Comparison of ENCODE assay signal across 11 cellular contexts in the genomic region with DNA sequence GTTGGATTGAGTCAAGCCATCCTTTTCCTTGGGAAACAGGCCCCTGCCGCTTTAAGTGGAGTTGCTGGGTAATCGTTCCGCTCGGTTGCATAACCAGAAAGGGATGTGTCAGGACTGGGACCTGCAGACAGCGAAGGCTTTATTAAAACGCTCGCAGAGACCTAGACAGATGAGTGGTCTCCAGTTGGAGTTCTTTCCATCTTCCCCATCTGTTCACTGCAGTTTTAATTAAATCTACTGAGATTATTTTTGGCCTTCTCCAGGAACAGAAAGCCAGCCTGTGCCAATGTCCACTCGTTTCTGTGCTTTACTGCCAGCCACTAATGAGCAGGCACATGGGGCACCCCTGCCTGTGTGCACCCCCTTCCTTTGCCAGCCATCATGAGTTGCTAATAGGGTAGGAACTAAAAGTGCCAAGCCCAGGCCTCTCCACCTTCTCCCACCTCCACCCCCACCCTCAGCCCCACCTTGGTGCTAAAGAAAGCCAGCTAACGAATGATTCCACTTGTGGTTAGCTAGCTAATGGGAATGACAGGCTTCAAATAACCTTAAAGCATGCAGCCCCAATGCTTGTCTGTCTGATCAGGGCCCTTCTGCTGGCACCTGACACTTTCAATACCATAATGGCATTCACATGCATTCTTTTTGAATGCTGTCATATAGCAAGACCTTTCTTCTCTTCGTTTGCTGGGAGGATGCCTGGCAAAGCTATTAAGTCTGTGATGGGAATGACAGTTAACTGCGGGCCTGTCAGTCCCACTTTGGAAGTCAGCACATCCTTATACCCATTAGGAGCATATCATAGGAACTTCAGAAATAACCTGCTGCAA.
DNase-seq lines count a peak whose midpoint lies in the region; ATAC-seq and TF ChIP-seq lines count a peak whose summit lies in the region.
"Had no signal": no experiment of that assay in that cellular context is flagged by ENCODE, and none has a peak within 500 bp of the region (broad histone marks: within the 10 kb centered on the region; RNA-seq: fewer than 3 reads in every experiment).

No MANE protein-coding gene starts in this region.

- H3K4me3 Mint-ChIP-seq in neural crest cell = peak overlapping the region; percentile 42
- H3K4me3 Mint-ChIP-seq: activated naive CD8-positive, alpha-beta T cell treated with anti-CD3 and anti-CD28 coated beads, Interleukin-2, amount 50 U/mL, for 24 hours had no signal

- TF ChIP-seq POLR2A in uterus (IDR thresholded peaks at IDR 0.05) = no peak

- 71 to 74% methylated on average over 11 of the region's 11 CpGs for WGBS in GM23248 (ENCODE audit: low coverage in 1 of 2, low lambda C conversion rate in 2 of 2, missing lambda C conversion rate in 2 of 2), 2 experiments

- no peak overlapping the region for H3K27ac Mint-ChIP-seq in neural crest cell (ENCODE audit: unreplicated experiment)
- H3K27ac Mint-ChIP-seq: activated naive CD8-positive, alpha-beta T cell treated with anti-CD3 and anti-CD28 coated beads, Interleukin-2, amount 50 U/mL, for 24 hours had no signal

- H3K4me1 ChIP-seq in GM23248 (ENCODE audit: insufficient read depth) = no peaks in the 10 kb centered on the region
- H3K4me1 ChIP-seq in uterus = no peaks in the 10 kb centered on the region

- no peaks in the 10 kb centered on the region for H3K27me3 ChIP-seq in GM23248 (replicated peaks; ENCODE audit: insufficient read depth)
- H3K27me3 ChIP-seq in dorsolateral prefrontal cortex = no peaks in the 10 kb centered on the region
- H3K27me3 ChIP-seq in uterus = no peaks in the 10 kb centered on the region

- H3K9me3 Mint-ChIP-seq in neural crest cell = no peaks in the 10 kb centered on the region

- H3K79me2 ChIP-seq in GM23248 (ENCODE audit: insufficient read depth) = no peaks in the 10 kb centered on the region

- H3K9me3 ChIP-seq in GM23248 (ENCODE audit: low read depth) (no peaks in the 10 kb centered on the region), uterus (no peaks in the 10 kb centered on the region)
- H3K9me3 ChIP-seq: Caco-2 had no signal

- no peak overlapping the region for H2AFZ ChIP-seq in GM23248

- peaks cover 4% of the 10 kb centered on the region for H3K36me3 Mint-ChIP-seq in neural crest cell (ENCODE audit: low read depth)

- no peaks in the 10 kb centered on the region for H3K9me2 ChIP-seq in GM23248 (ENCODE audit: insufficient read depth)

- in situ Hi-C loops in GM23248 (cut with MboI) = no loop called here

- TF ChIP-seq CTCF in dorsolateral prefrontal cortex (IDR thresholded peaks at IDR 0.05 in 54 of 56, conservative IDR thresholded peaks at IDR 0.05 in 2 of 56; ENCODE audit: low read depth in 1 of 56, partially characterized antibody in 56 of 56) (no peak), neural crest cell (conservative IDR thresholded peaks at IDR 0.05) (no peak), uterus (IDR thresholded peaks at IDR 0.05) (no peak)

- no peak overlapping the region for H3K4me2 ChIP-seq in GM23248 (ENCODE audit: unreplicated experiment)

- intact Hi-C loops in dorsolateral prefrontal cortex (cut with DNase I) = no loop called here
- intact Hi-C loops in uterus (cut with DNase I; ENCODE audit: low total_unique reads) = no loop called here
- intact Hi-C loops in left colon (cut with DNase I, micrococcal nuclease) = no loop called here

- no peak overlapping the region for H3K9ac ChIP-seq in GM23248

- no peaks in the 10 kb centered on the region for H4K20me1 ChIP-seq in GM23248 (ENCODE audit: insufficient read depth)

- H3K27me3 Mint-ChIP-seq in neural crest cell (ENCODE audit: low read depth) = peaks cover 40% of the 10 kb centered on the region
- H3K27me3 Mint-ChIP-seq: activated naive CD8-positive, alpha-beta T cell treated with anti-CD3 and anti-CD28 coated beads, Interleukin-2, amount 50 U/mL, for 24 hours had no signal

- H3K4me3 ChIP-seq in GM23248 = no peak overlapping the region
- H3K4me3 ChIP-seq in dorsolateral prefrontal cortex = no peak overlapping the region
- H3K4me3 ChIP-seq in uterus = no peak overlapping the region

- H3K4me1 Mint-ChIP-seq in neural crest cell = peaks cover 64% of the 10 kb centered on the region
- H3K4me1 Mint-ChIP-seq: activated naive CD8-positive, alpha-beta T cell treated with anti-CD3 and anti-CD28 coated beads, Interleukin-2, amount 50 U/mL, for 24 hours had no signal

- no peaks in the 10 kb centered on the region for H3F3A ChIP-seq in GM23248 (ENCODE audit: insufficient read depth)

- H3K36me3 ChIP-seq in GM23248 (ENCODE audit: low read depth) (no peaks in the 10 kb centered on the region), uterus (no peaks in the 10 kb centered on the region)

- ATAC-seq in left colon (no peak), GM19452 (IDR thresholded peaks at IDR 0.05; ENCODE audit: unreplicated experiment) (no peak)
- ATAC-seq: activated naive CD8-positive, alpha-beta T cell treated with anti-CD3 and anti-CD28 coated beads, Interleukin-2, amount 50 U/mL, for 24 hours had no signal

- DNase-seq in GM23248 (peak; percentile 13), NCI-H345 (lab: John Stamatoyannopoulos, UW) (peak; percentile 80), dorsolateral prefrontal cortex (peak in 6 of 10 donors; percentile 12 to 62 (median 50)), neural crest cell (ENCODE audit: low read depth, low spot score) (no peak), uterus (no peak), left colon (no peak), amniotic stem cell (lab: John Stamatoyannopoulos, UW) (no peak)
- DNase-seq: activated naive CD8-positive, alpha-beta T cell treated with anti-CD3 and anti-CD28 coated beads, Interleukin-2, amount 50 U/mL, for 24 hours; Caco-2; stimulated activated CD4-positive, alpha-beta T cell treated with anti-CD3 and anti-CD28 coated beads, Interleukin-4, amount 100 ng/mL, for 4 hours had no signal

- H3K27ac ChIP-seq in GM23248 (no peak overlapping the region), dorsolateral prefrontal cortex (peak overlapping the region in 3 of 59 donors; percentile 7 to 41 (median 32)), uterus (no peak overlapping the region)

Comparison
In these comparisons a context has a peak if more than half of its experiments do, and no peak if none do; other contexts are left out.
1. DNase-seq: peak in GM23248 (single experiment), NCI-H345 (single experiment) and dorsolateral prefrontal cortex (6 of 10); none in neural crest cell (single experiment), uterus (0 of 2), left colon (0 of 2) and amniotic stem cell (single experiment).